ENCODE assay signal across 1 cellular context in genomic region chr20:62143976-62144825, GRCh38.
TF ChIP-seq lines count a peak whose summit lies in the region.

No MANE protein-coding gene starts in this region.

TF ChIP-seq in HepG2, 621 proteins besides CTCF, POLR2A, EP300 and RAD21 (continued from another document and continues in another):
- TF ChIP-seq ZNF343 (CRISPR knock-in tag; IDR thresholded peaks at IDR 0.05) (0 out of 2 replicates have a peak, but pooled peaks have one; percentile 79), ZFP41 (CRISPR knock-in tag; IDR thresholded peaks at IDR 0.05; ENCODE audit: borderline replicate concordance) (peak; percentile 82; the same call in 1 of the 2 replicates), ZNF629 (CRISPR knock-in tag; conservative IDR thresholded peaks at IDR 0.05) (no peak), ZBTB38 (CRISPR knock-in tag; IDR thresholded peaks at IDR 0.05) (peak; percentile 81; the same call in 1 of the 2 replicates), ZMAT3 (CRISPR knock-in tag; conservative IDR thresholded peaks at IDR 0.05) (peak; percentile 11; the same call in 1 of the 2 replicates), MZF1 (CRISPR knock-in tag; IDR thresholded peaks at IDR 0.05; ENCODE audit: borderline replicate concordance) (peak; percentile 46; the same call in 1 of the 2 replicates), GMEB2 (CRISPR knock-in tag; IDR thresholded peaks at IDR 0.05; ENCODE audit: low read depth) (peak; percentile 65), MAX (IDR thresholded peaks at IDR 0.05) (peak; percentile 88), MIXL1 (CRISPR knock-in tag; IDR thresholded peaks at IDR 0.05) (0 out of 2 replicates have a peak, but pooled peaks have one; percentile 10), IRF9 (CRISPR knock-in tag; IDR thresholded peaks at IDR 0.05; ENCODE audit: borderline replicate concordance) (no peak; the same call in 1 of the 2 replicates), ZNF770 (CRISPR knock-in tag; IDR thresholded peaks at IDR 0.05) (peak; percentile 9; the same call in 1 of the 2 replicates), ZHX2 (IDR thresholded peaks at IDR 0.05; ENCODE audit: low read depth) (peak; percentile 56; the same call in 1 of the 2 replicates), ZHX2 (CRISPR knock-in tag; IDR thresholded peaks at IDR 0.05; ENCODE audit: borderline replicate concordance) (no peak), SMAD3 (CRISPR knock-in tag; IDR thresholded peaks at IDR 0.05) (peak; percentile 55; the same call in 1 of the 2 replicates), NR0B2 (CRISPR knock-in tag; IDR thresholded peaks at IDR 0.05) (peak; percentile 86), BORCS8-MEF2B (CRISPR knock-in tag; IDR thresholded peaks at IDR 0.05) (peak; percentile 69; the same call in 1 of the 2 replicates), MXD4 (CRISPR knock-in tag; IDR thresholded peaks at IDR 0.05) (peak; percentile 74; the same call in 1 of the 2 replicates), TFAP4 (IDR thresholded peaks at IDR 0.05; ENCODE audit: borderline replicate concordance, low read depth) (peak; percentile 18; the same call in 1 of the 2 replicates), ARID4A (CRISPR knock-in tag; IDR thresholded peaks at IDR 0.05; ENCODE audit: borderline replicate concordance) (peak; percentile 81), ZNF839 (CRISPR knock-in tag; IDR thresholded peaks at IDR 0.05; ENCODE audit: borderline replicate concordance) (0 out of 2 replicates have a peak, but pooled peaks have one; percentile 74), UBTF (CRISPR knock-in tag; IDR thresholded peaks at IDR 0.05) (peak; percentile 94), ZNF260 (CRISPR knock-in tag; IDR thresholded peaks at IDR 0.05; ENCODE audit: borderline replicate concordance, low read depth) (no peak), EEA1 (CRISPR knock-in tag; IDR thresholded peaks at IDR 0.05; ENCODE audit: borderline replicate concordance) (peak; percentile 78; the same call in 1 of the 2 replicates), NR2F1 (CRISPR knock-in tag; IDR thresholded peaks at IDR 0.05) (no peak), TFDP1 (CRISPR knock-in tag; IDR thresholded peaks at IDR 0.05; ENCODE audit: borderline replicate concordance) (peak; percentile 73; the same call in 1 of the 2 replicates), NRL (CRISPR knock-in tag; IDR thresholded peaks at IDR 0.05; ENCODE audit: borderline replicate concordance) (0 out of 2 replicates have a peak, but pooled peaks have one; percentile 60), ZNF615 (CRISPR knock-in tag; IDR thresholded peaks at IDR 0.05; ENCODE audit: borderline replicate concordance) (no peak)
